11 cellular contexts compared by ENCODE assay signal in genomic region chr9:127777368-127777960, GRCh38. TPM values are rescaled to one million over a fixed set of nuclear protein-coding genes. Genes with fewer than 3 reads are reported as not detected.
DNase-seq lines count a peak whose midpoint lies in the region; ATAC-seq and TF ChIP-seq lines count a peak whose summit lies in the region.
"Had no signal": no experiment of that assay in that cellular context is flagged by ENCODE, and none has a peak within 500 bp of the region (broad histone marks: within the 10 kb centered on the region; RNA-seq: fewer than 3 reads in every experiment).

No MANE protein-coding gene starts in this region.

- H3K27ac Mint-ChIP-seq in stimulated activated naive CD8-positive, alpha-beta T cell treated with anti-CD3 and anti-CD28 coated beads, Interleukin-15, Interleukin-2, amounts not matched to agents 100 ng/mL and 50 ng/mL, for 24 hours, result peak overlapping the region; percentile 99
- peak overlapping the region; percentile 100 for H3K27ac Mint-ChIP-seq in activated T-helper 1 cell treated with anti-CD3 and anti-CD28 coated beads, Interleukin-12 subunit alpha, Interleukin-12 subunit beta, Interleukin-2, Interleukin-4 antibody, amounts not matched to agents 30 ng/mL and 10 ng/mL and 1 ng/mL, durations not matched to agents 14 hours and 24 hours and 36 hours

- no peak for DNase-seq in stimulated activated naive CD8-positive, alpha-beta T cell treated with anti-CD3 and anti-CD28 coated beads, Interleukin-15, Interleukin-2, amounts not matched to agents 100 U/mL and 50 U/mL, for 24 hours
- DNase-seq in activated T-helper 1 cell treated with anti-CD3 and anti-CD28 coated beads, Interleukin-12 subunit alpha, Interleukin-12 subunit beta, Interleukin-2, Interleukin-4 antibody, amounts not matched to agents 30 ng/mL and 10 ng/mL and 1 ng/mL, durations not matched to agents 14 hours and 24 hours and 36 hours (ENCODE audit: low spot score), result no peak
- DNase-seq in A172 (ENCODE audit: low spot score) (no peak), smooth muscle cell (lab: John Stamatoyannopoulos, UW; ENCODE audit: unreplicated experiment) (no peak), aorta (no peak)
- DNase-seq: activated CD4-positive, CD25-positive, alpha-beta regulatory T cell treated with anti-CD3 and anti-CD28 coated beads, Interleukin-2, amount 50 U/mL, for 72 hours; KG1; NCI-H226 had no signal

- no peaks in the 10 kb centered on the region for H4K20me1 ChIP-seq in smooth muscle cell (ENCODE audit: low read depth)

- H3K9me3 ChIP-seq in mucosa of rectum (ENCODE audit: control insufficient read depth in 2 of 2, low read length in 2 of 2), result no peaks in the 10 kb centered on the region
- H3K9me3 ChIP-seq in smooth muscle cell (replicated peaks; ENCODE audit: low read depth), result no peaks in the 10 kb centered on the region
- H3K9me3 ChIP-seq in aorta (ENCODE audit: control insufficient read depth, low read length), result no peaks in the 10 kb centered on the region

- H3K36me3 Mint-ChIP-seq in stimulated activated naive CD8-positive, alpha-beta T cell treated with anti-CD3 and anti-CD28 coated beads, Interleukin-15, Interleukin-2, amounts not matched to agents 100 ng/mL and 50 ng/mL, for 24 hours (ENCODE audit: low read depth), result peaks cover 12% of the 10 kb centered on the region
- peaks cover 21% of the 10 kb centered on the region for H3K36me3 Mint-ChIP-seq in activated T-helper 1 cell treated with anti-CD3 and anti-CD28 coated beads, Interleukin-12 subunit alpha, Interleukin-12 subunit beta, Interleukin-2, Interleukin-4 antibody, amounts not matched to agents 30 ng/mL and 10 ng/mL and 1 ng/mL, durations not matched to agents 14 hours and 24 hours and 36 hours (ENCODE audit: low read depth)

- 96% methylated on average over 16 of the region's 18 CpGs for WGBS in smooth muscle cell (ENCODE audit: low lambda C conversion rate)
- WGBS in aorta, 2 donors, result 87 to 89% methylated on average over 18 of the region's 18 CpGs

- H3K4me3 Mint-ChIP-seq in stimulated activated naive CD8-positive, alpha-beta T cell treated with anti-CD3 and anti-CD28 coated beads, Interleukin-15, Interleukin-2, amounts not matched to agents 100 ng/mL and 50 ng/mL, for 24 hours, result peak overlapping the region; percentile 98
- H3K4me3 Mint-ChIP-seq in activated T-helper 1 cell treated with anti-CD3 and anti-CD28 coated beads, Interleukin-12 subunit alpha, Interleukin-12 subunit beta, Interleukin-2, Interleukin-4 antibody, amounts not matched to agents 30 ng/mL and 10 ng/mL and 1 ng/mL, durations not matched to agents 14 hours and 24 hours and 36 hours, result peak overlapping the region; percentile 100

- TF ChIP-seq CTCF in smooth muscle cell (IDR thresholded peaks at IDR 0.05; ENCODE audit: borderline replicate concordance, insufficient read depth, poor library complexity, severe bottlenecking), result no peak

- H3K4me3 ChIP-seq in mucosa of rectum (ENCODE audit: low read length in 2 of 2) (peak overlapping the region; percentile 10 to 72), smooth muscle cell (no peak overlapping the region), aorta (ENCODE audit: low read length in 2 of 2) (no peak overlapping the region)

- no peaks in the 10 kb centered on the region for H3F3A ChIP-seq in smooth muscle cell (ENCODE audit: low read depth)

- no peak for ATAC-seq in stimulated activated naive CD8-positive, alpha-beta T cell treated with anti-CD3 and anti-CD28 coated beads, Interleukin-15, Interleukin-2, amounts not matched to agents 100 U/mL and 50 U/mL, for 24 hours
- ATAC-seq in aorta (ENCODE audit: low FRiP score) (no peak), HG03159 (IDR thresholded peaks at IDR 0.05; ENCODE audit: unreplicated experiment) (no peak)

- H3K4me1 ChIP-seq in mucosa of rectum (ENCODE audit: control insufficient read depth in 2 of 2, insufficient read depth in 2 of 2, low read length in 2 of 2) (peaks cover 3 to 4% of the 10 kb centered on the region in 2 donors), smooth muscle cell (ENCODE audit: low read depth) (no peaks in the 10 kb centered on the region), aorta (ENCODE audit: control insufficient read depth in 1 of 2, insufficient read depth in 2 of 2, low read length in 2 of 2) (no peaks in the 10 kb centered on the region)

- H3K9ac ChIP-seq in mucosa of rectum (ENCODE audit: low read depth in 1 of 2, low read length in 2 of 2) (peak overlapping the region in 1 of 2 donors; percentile 26), smooth muscle cell (ENCODE audit: low read depth) (no peak overlapping the region)

- no peaks in the 10 kb centered on the region for H3K27me3 Mint-ChIP-seq in stimulated activated naive CD8-positive, alpha-beta T cell treated with anti-CD3 and anti-CD28 coated beads, Interleukin-15, Interleukin-2, amounts not matched to agents 100 ng/mL and 50 ng/mL, for 24 hours
- no peaks in the 10 kb centered on the region for H3K27me3 Mint-ChIP-seq in activated T-helper 1 cell treated with anti-CD3 and anti-CD28 coated beads, Interleukin-12 subunit alpha, Interleukin-12 subunit beta, Interleukin-2, Interleukin-4 antibody, amounts not matched to agents 30 ng/mL and 10 ng/mL and 1 ng/mL, durations not matched to agents 14 hours and 24 hours and 36 hours (ENCODE audit: insufficient read depth)

- H3K4me2 ChIP-seq in smooth muscle cell, result no peak overlapping the region

- H3K79me2 ChIP-seq in smooth muscle cell (ENCODE audit: low read depth), result no peaks in the 10 kb centered on the region

- peaks cover 0 to 3% of the 10 kb centered on the region in 2 donors for H3K27me3 ChIP-seq in mucosa of rectum (ENCODE audit: control insufficient read depth in 2 of 2, insufficient read depth in 2 of 2, low read length in 2 of 2)
- no peaks in the 10 kb centered on the region for H3K27me3 ChIP-seq in smooth muscle cell (ENCODE audit: low read depth)
- H3K27me3 ChIP-seq in aorta (ENCODE audit: control insufficient read depth in 1 of 2, insufficient read depth in 2 of 2, low read length in 1 of 2), result no peaks in the 10 kb centered on the region

- H3K4me1 Mint-ChIP-seq in stimulated activated naive CD8-positive, alpha-beta T cell treated with anti-CD3 and anti-CD28 coated beads, Interleukin-15, Interleukin-2, amounts not matched to agents 100 ng/mL and 50 ng/mL, for 24 hours (ENCODE audit: low read depth), result peaks cover 69% of the 10 kb centered on the region
- H3K4me1 Mint-ChIP-seq in activated T-helper 1 cell treated with anti-CD3 and anti-CD28 coated beads, Interleukin-12 subunit alpha, Interleukin-12 subunit beta, Interleukin-2, Interleukin-4 antibody, amounts not matched to agents 30 ng/mL and 10 ng/mL and 1 ng/mL, durations not matched to agents 14 hours and 24 hours and 36 hours (ENCODE audit: low read depth), result peaks cover 61% of the 10 kb centered on the region

- H3K36me3 ChIP-seq in mucosa of rectum (ENCODE audit: control insufficient read depth in 2 of 2, insufficient read depth in 2 of 2, low read length in 2 of 2), result no peaks in the 10 kb centered on the region
- H3K36me3 ChIP-seq in smooth muscle cell (ENCODE audit: low read depth), result no peaks in the 10 kb centered on the region
- H3K36me3 ChIP-seq in aorta (ENCODE audit: control insufficient read depth in 1 of 2, insufficient read depth in 2 of 2, low read length in 1 of 2), result no peaks in the 10 kb centered on the region

- H3K9me3 Mint-ChIP-seq in stimulated activated naive CD8-positive, alpha-beta T cell treated with anti-CD3 and anti-CD28 coated beads, Interleukin-15, Interleukin-2, amounts not matched to agents 100 ng/mL and 50 ng/mL, for 24 hours, result no peaks in the 10 kb centered on the region
- H3K9me3 Mint-ChIP-seq in activated T-helper 1 cell treated with anti-CD3 and anti-CD28 coated beads, Interleukin-12 subunit alpha, Interleukin-12 subunit beta, Interleukin-2, Interleukin-4 antibody, amounts not matched to agents 30 ng/mL and 10 ng/mL and 1 ng/mL, durations not matched to agents 14 hours and 24 hours and 36 hours, result no peaks in the 10 kb centered on the region

- H2AFZ ChIP-seq in smooth muscle cell (ENCODE audit: low read depth), result no peak overlapping the region

- H3K27ac ChIP-seq in mucosa of rectum (ENCODE audit: low read depth in 2 of 2, low read length in 2 of 2) (peak overlapping the region in 1 of 2 donors; percentile 68), smooth muscle cell (ENCODE audit: low read depth) (no peak overlapping the region), aorta (ENCODE audit: low read depth in 1 of 2, low read length in 2 of 2) (no peak overlapping the region)

- intact Hi-C loops in activated T-helper 1 cell treated with anti-CD3 and anti-CD28 coated beads, Interleukin-12 subunit alpha, Interleukin-12 subunit beta, Interleukin-2, Interleukin-4 antibody, amounts not matched to agents 30 ng/mL and 10 ng/mL and 1 ng/mL, durations not matched to agents 14 hours and 24 hours and 36 hours (cut with micrococcal nuclease), result loop anchor here (10.0 kb wide), 2 partner anchors 353 to 553 kb away; partner anchors contain the start of gene ZNF79
- intact Hi-C loops in aorta (cut with DNase I), result no loop called here

RNA-seq across cellular contexts. Expression of gene SH2D3C, which starts 1.0 kb away (rescaled TPM):
- total RNA-seq in activated T-helper 1 cell treated with anti-CD3 and anti-CD28 coated beads, Interleukin-12 subunit alpha, Interleukin-12 subunit beta, Interleukin-2, Interleukin-4 antibody, amounts not matched to agents 30 ng/mL and 10 ng/mL and 1 ng/mL, durations not matched to agents 14 hours and 24 hours and 36 hours, result 30.0 and 30.4 TPM in 2 replicates
- total RNA-seq in A172 (2014; rRNA removed; shearing (Covaris generic)), result 1.7 and 2.1 TPM in 2 replicates
- 1.5 TPM in 1 of 2 replicates, not detected in the other for total RNA-seq in smooth muscle cell
- 0.54 and 0.83 TPM in 2 replicates for polyA plus RNA-seq in smooth muscle cell
- total RNA-seq in aorta, result 10 to 100 TPM; 19.7 to 34.8 TPM
- polyA plus RNA-seq in aorta, result 1 to 10 TPM in 1 of 2 donors, under 1 TPM in 1; 0.13 to 2.0 TPM

RNA-seq across cellular contexts. Expression of gene CDK9, which starts 8.4 kb away (rescaled TPM):
- 97.3 and 105 TPM in 2 replicates for total RNA-seq in activated T-helper 1 cell treated with anti-CD3 and anti-CD28 coated beads, Interleukin-12 subunit alpha, Interleukin-12 subunit beta, Interleukin-2, Interleukin-4 antibody, amounts not matched to agents 30 ng/mL and 10 ng/mL and 1 ng/mL, durations not matched to agents 14 hours and 24 hours and 36 hours
- 36.9 and 61.3 TPM in 2 replicates for total RNA-seq in A172 (2014; rRNA removed; shearing (Covaris generic))
- total RNA-seq in smooth muscle cell (38.2 and 48.0 TPM in 2 replicates), aorta (100 to 1,000 TPM; 103 to 131 TPM)
- polyA plus RNA-seq in smooth muscle cell (61.4 and 68.6 TPM in 2 replicates), aorta (100 to 1,000 TPM in 1 of 2 donors, 10 to 100 TPM in 1; 29.3 to 115 TPM)

RNA-seq across cellular contexts. Expression of gene FPGS, which starts 25.2 kb away (rescaled TPM):
- total RNA-seq in activated T-helper 1 cell treated with anti-CD3 and anti-CD28 coated beads, Interleukin-12 subunit alpha, Interleukin-12 subunit beta, Interleukin-2, Interleukin-4 antibody, amounts not matched to agents 30 ng/mL and 10 ng/mL and 1 ng/mL, durations not matched to agents 14 hours and 24 hours and 36 hours, result 128 and 130 TPM in 2 replicates
- total RNA-seq in A172 (2014; rRNA removed; shearing (Covaris generic)), result 146 and 147 TPM in 2 replicates
- total RNA-seq in smooth muscle cell (9.2 and 12.9 TPM in 2 replicates), aorta (10 to 100 TPM; 61.9 to 77.7 TPM)
- polyA plus RNA-seq in smooth muscle cell (26.2 and 34.9 TPM in 2 replicates), aorta (100 to 1,000 TPM in 1 of 2 donors, 10 to 100 TPM in 1; 15.2 to 116 TPM)

RNA-seq across cellular contexts. Expression of gene TOR2A, which starts 42.4 kb away (rescaled TPM):
- 16.6 and 18.9 TPM in 2 replicates for total RNA-seq in activated T-helper 1 cell treated with anti-CD3 and anti-CD28 coated beads, Interleukin-12 subunit alpha, Interleukin-12 subunit beta, Interleukin-2, Interleukin-4 antibody, amounts not matched to agents 30 ng/mL and 10 ng/mL and 1 ng/mL, durations not matched to agents 14 hours and 24 hours and 36 hours
- total RNA-seq in A172 (2014; rRNA removed; shearing (Covaris generic)), result 12.7 and 16.3 TPM in 2 replicates
- total RNA-seq in smooth muscle cell (6.5 and 7.3 TPM in 2 replicates), aorta (1 to 10 TPM; 5.8 to 8.0 TPM)
- polyA plus RNA-seq in smooth muscle cell (11.5 and 12.3 TPM in 2 replicates), aorta (10 to 100 TPM in 1 of 2 donors, 1 to 10 TPM in 1; 4.5 to 12.7 TPM)

Comparison
In these comparisons a context has a peak if more than half of its experiments do, and no peak if none do; other contexts are left out.
1. H3K4me3 ChIP-seq: peak in mucosa of rectum (2 of 2); none in smooth muscle cell (single experiment) and aorta (0 of 2).